Comparison of ENCODE assay signal across 17 cellular contexts in genomic region chr12:112433551-112433950, GRCh38. TPM values are rescaled to one million over a fixed set of nuclear protein-coding genes. Genes with fewer than 3 reads are reported as not detected.
DNase-seq lines count a peak whose midpoint lies in the region; ATAC-seq, FAIRE-seq and TF ChIP-seq lines count a peak whose summit lies in the region.
"Had no signal": no experiment of that assay in that cellular context is flagged by ENCODE, and none has a peak within 500 bp of the region (broad histone marks: within the 10 kb centered on the region; RNA-seq: fewer than 3 reads in every experiment).

No MANE protein-coding gene starts in this region.

- H3K4me1 Mint-ChIP-seq in T-helper 17 cell (peaks cover 31% of the 10 kb centered on the region), WTC11 (no peaks in the 10 kb centered on the region)

- H4K91ac ChIP-seq in H1 (replicated peaks; ENCODE audit: insufficient read length, low read length), result no peak overlapping the region

- no peak overlapping the region for H3K4me3 ChIP-seq in H1 (ENCODE audit: extremely low read depth in 1 of 4, insufficient read depth in 2 of 4, low read depth in 3 of 4, low read length in 4 of 4)

- H3K9me3 ChIP-seq in T-helper 17 cell (ENCODE audit: control insufficient read depth, low read length, poor library complexity, severe bottlenecking) (no peaks in the 10 kb centered on the region), H1 (ENCODE audit: insufficient read depth in 2 of 2, low read depth in 1 of 2, low read length in 1 of 2) (no peaks in the 10 kb centered on the region)

- no peak overlapping the region for H3K4me3 Mint-ChIP-seq in T-helper 17 cell
- no peak overlapping the region for H3K4me3 Mint-ChIP-seq in WTC11
- H3K4me3 Mint-ChIP-seq: CD4-positive, alpha-beta memory T cell had no signal

- H4K20me1 ChIP-seq in H1 (replicated peaks in 1 of 2; ENCODE audit: control insufficient read depth in 1 of 2, insufficient read depth in 2 of 2, low read length in 2 of 2), result peaks cover 2 to 5% of the 10 kb centered on the region in 2 experiments

- H2BK15ac ChIP-seq in H1 (ENCODE audit: low read length), result no peak overlapping the region

- no peaks in the 10 kb centered on the region for H3K23me2 ChIP-seq in H1 (ENCODE audit: low read depth, low read length)

- no peak overlapping the region for H2BK5ac ChIP-seq in H1 (ENCODE audit: low read depth, low read length)

- no peak overlapping the region for H2AFZ ChIP-seq in H1 (ENCODE audit: low read length)

- no peak overlapping the region for H3K27ac ChIP-seq in H1 (ENCODE audit: low read depth, low read length)

- H3K36me3 ChIP-seq in H1 (ENCODE audit: control insufficient read depth in 2 of 4, insufficient read depth in 4 of 4, low read length in 3 of 4), result no peaks in the 10 kb centered on the region

- H3K9me3 Mint-ChIP-seq in WTC11, result no peaks in the 10 kb centered on the region
- H3K9me3 Mint-ChIP-seq: CD4-positive, alpha-beta memory T cell had no signal

- no peak overlapping the region for H3K4me2 ChIP-seq in H1 (ENCODE audit: insufficient read depth in 1 of 2, low read depth in 2 of 2, low read length in 2 of 2)

- no peaks in the 10 kb centered on the region for H3K36me3 Mint-ChIP-seq in T-helper 17 cell (ENCODE audit: low read depth)
- H3K36me3 Mint-ChIP-seq in WTC11, result no peaks in the 10 kb centered on the region

- no peak for FAIRE-seq in H1 (lab: Jason Lieb, UNC)
- FAIRE-seq: GM18507 had no signal

- H3K4ac ChIP-seq in H1 (replicated peaks; ENCODE audit: insufficient read length, low read depth, low read length), result no peak overlapping the region

- no peak overlapping the region for H2BK12ac ChIP-seq in H1 (ENCODE audit: low read depth, low read length)

- no peak for ATAC-seq in T-helper 17 cell
- ATAC-seq in WTC11, result no peak
- ATAC-seq in GM19035 (IDR thresholded peaks at IDR 0.05; ENCODE audit: unreplicated experiment), result no peak

- H4K8ac ChIP-seq in H1 (ENCODE audit: extremely low read depth, insufficient read depth, low read length), result 0 out of 2 replicates have a peak overlapping the region, but pooled peaks have one; percentile 35

- no peaks in the 10 kb centered on the region; the same call in 1 of the 2 replicates for H3K79me1 ChIP-seq in H1 (ENCODE audit: low read depth, low read length)

- H3K27me3 ChIP-seq in H1 (replicated peaks in 1 of 4; ENCODE audit: control insufficient read depth in 3 of 4, extremely low read depth in 1 of 4, insufficient read depth in 3 of 4, low read length in 3 of 4), result no peaks in the 10 kb centered on the region

- H3K9ac ChIP-seq in H1 (replicated peaks in 1 of 4; ENCODE audit: extremely low read depth in 1 of 4, low read depth in 3 of 4, low read length in 3 of 4), result no peak overlapping the region

- no peak overlapping the region for H2BK20ac ChIP-seq in H1 (ENCODE audit: low read length)

- H3K23ac ChIP-seq in H1 (ENCODE audit: insufficient read length), result no peak overlapping the region

- TF ChIP-seq RAD21 in H1 (IDR thresholded peaks at IDR 0.05 in 1 of 2, conservative IDR thresholded peaks at IDR 0.05 in 1 of 2; ENCODE audit: low read depth in 2 of 2, low read length in 2 of 2), result no peak

- H3K27ac Mint-ChIP-seq in T-helper 17 cell (peak overlapping the region; percentile 72), WTC11 (no peak overlapping the region)

- no peak overlapping the region for H3K14ac ChIP-seq in H1 (ENCODE audit: insufficient read length)

- H4K5ac ChIP-seq in H1 (ENCODE audit: insufficient read length, low read depth, low read length), result no peak overlapping the region

- no peaks in the 10 kb centered on the region for H3K27me3 Mint-ChIP-seq in T-helper 17 cell
- no peaks in the 10 kb centered on the region for H3K27me3 Mint-ChIP-seq in WTC11 (ENCODE audit: low read depth)
- H3K27me3 Mint-ChIP-seq: CD4-positive, alpha-beta memory T cell had no signal

- POLR2A ChIA-PET in WTC11 (lab: Charles Lee), result no interaction called here
- POLR2A ChIA-PET in H1 (lab: Charles Lee; ENCODE audit: partially characterized antibody), result interaction anchor here (0.9 to 1.6 kb wide), 2 partner anchors 8 to 10 kb away, joined by 3 to 4 read pairs; no protein-coding TSS in a partner anchor

- H3K4me1 ChIP-seq in H1 (replicated peaks in 1 of 4; ENCODE audit: control insufficient read depth in 3 of 4, insufficient read depth in 4 of 4, low read length in 3 of 4), result no peaks in the 10 kb centered on the region

- no peak overlapping the region for H2AK5ac ChIP-seq in H1 (ENCODE audit: low read depth, low read length)

- no peak overlapping the region for H3K56ac ChIP-seq in H1 (replicated peaks; ENCODE audit: insufficient read length, low read depth, low read length)

- no peak overlapping the region for H2BK120ac ChIP-seq in H1 (replicated peaks; ENCODE audit: low read depth, low read length)

- 94% methylated on average over 2 of the region's 2 CpGs; no CpG with 5 or more reads in 1 of the 2 experiments for WGBS in H1 (ENCODE audit: extremely low coverage in 1 of 2, insufficient coverage in 1 of 2, insufficient read length in 1 of 2, insufficient replicate concordance in 2 of 2, low coverage in 1 of 2, low lambda C conversion rate in 2 of 2, missing lambda C conversion rate in 1 of 2), 2 experiments

- intact Hi-C loops in posterior cingulate gyrus (cut with DNase I), result no loop called here

- TF ChIP-seq CTCF in WTC11 (IDR thresholded peaks at IDR 0.05) (no peak), H1 (IDR thresholded peaks at IDR 0.05; ENCODE audit: control extremely low read depth in 1 of 3, insufficient read depth in 1 of 3, low read depth in 1 of 3, low read length in 3 of 3) (no peak)

- peaks cover 0 to 75% of the 10 kb centered on the region in 2 experiments; a peak in 3 of 4 replicates for H3K79me2 ChIP-seq in H1 (ENCODE audit: control insufficient read depth in 1 of 2, insufficient read depth in 2 of 2, low read length in 2 of 2)

- no peak for TF ChIP-seq EP300 in H1 (IDR thresholded peaks at IDR 0.05; ENCODE audit: borderline replicate concordance in 1 of 2, low read depth in 2 of 2, low read length in 2 of 2)

- H3K18ac ChIP-seq in H1 (ENCODE audit: extremely low read depth, low read length), result no peak overlapping the region

- no peak for TF ChIP-seq POLR2A in H1 (IDR thresholded peaks at IDR 0.05; ENCODE audit: control extremely low read depth in 1 of 2, low read depth in 2 of 2, low read length in 2 of 2)

- DNase-seq in T-helper 17 cell, result no peak
- no peak for DNase-seq in WTC11 (ENCODE audit: low spot score)
- no peak for DNase-seq in H1 (ENCODE audit: low read depth in 1 of 2, low spot score in 2 of 2)
- DNase-seq in HPDE6-E6E7 (ENCODE audit: extremely low spot score), result no peak
- DNase-seq in posterior cingulate gyrus, result no peak
- DNase-seq: C1 segment of cervical spinal cord; Calu3; CD4-positive, alpha-beta memory T cell; COR-L47; DMS53; DMS79 treated with DMSO at 0.1 percent for 48 hours; GF-D8; GOT3; H7; HCEC 1CT had no signal

- CTCF ChIA-PET in WTC11 (lab: Charles Lee) (no interaction called here), H1 (lab: Charles Lee; ENCODE audit: partially characterized antibody) (no interaction called here)

TF ChIP-seq in WTC11, 78 proteins besides CTCF, POLR2A, EP300 and RAD21 (continues in another document):
- peak; percentile 55; the same call in 1 of the 2 replicates for TF ChIP-seq ZNF121 (CRISPR knock-in tag; IDR thresholded peaks at IDR 0.05)

TF ChIP-seq in H1, 55 proteins besides CTCF, POLR2A, EP300 and RAD21:
- TF ChIP-seq KDM1A (IDR thresholded peaks at IDR 0.05; ENCODE audit: borderline replicate concordance, low read length) (no peak), SUZ12 (IDR thresholded peaks at IDR 0.05; ENCODE audit: low read length) (no peak), TAF1 (IDR thresholded peaks at IDR 0.05; ENCODE audit: low read depth, low read length) (no peak), HDAC6 (IDR thresholded peaks at IDR 0.05; ENCODE audit: low read depth, low read length) (no peak)

RNA-seq across cellular contexts. Expression of gene PTPN11, which starts 14.8 kb away (rescaled TPM):
- total RNA-seq in T-helper 17 cell (10 to 100 TPM; 53.5 to 53.7 TPM), WTC11 (2021) (112 TPM in 3 replicates)
- total RNA-seq in H1 (2021; fragmentation: NEBNext Ultra II Directional; extraction: Animal tissue kit (Norgen Biotek cat#: 25700)), result 130 and 133 TPM in 2 replicates
- 28.3 and 32.8 TPM in 2 replicates for polyA plus RNA-seq in H1 (2011; rRNA removed)
- 41.0 TPM for polyA plus RNA-seq in H1 (2011; cell fraction: cytosol; rRNA removed)
- 28.8 TPM for polyA plus RNA-seq in H1 (2011; cell fraction: nucleus; rRNA removed)
- polyA plus RNA-seq in H1 (2012, experiment 1 of 2), result 34.2 to 70.5 TPM (median 47.4 TPM) in 4 replicates
- 3.0 TPM for polyA plus RNA-seq in H1 (2012, experiment 2 of 2)
- 51.1 TPM for polyA plus RNA-seq in H1 (2013, experiment 1 of 2)
- polyA plus RNA-seq in H1 (2013, experiment 2 of 2), result 54.5 TPM
- polyA minus RNA-seq in H1 (2011; rRNA and poly(A)+ RNA removed), result 61.5 and 63.9 TPM in 2 replicates
- 39.6 TPM for polyA minus RNA-seq in H1 (2011; cell fraction: cytosol; rRNA and poly(A)+ RNA removed)
- polyA minus RNA-seq in H1 (2011; cell fraction: nucleus; rRNA and poly(A)+ RNA removed), result 39.2 TPM

RNA-seq across cellular contexts. Expression of gene RPL6, which starts 24.1 kb away (rescaled TPM):
- 1,000 to 10,000 TPM; 1,682 to 1,686 TPM for total RNA-seq in T-helper 17 cell
- 1,730 to 1,803 TPM (median 1,794 TPM) in 3 replicates for total RNA-seq in WTC11 (2021)
- 1,643 and 1,666 TPM in 2 replicates for total RNA-seq in H1 (2021; fragmentation: NEBNext Ultra II Directional; extraction: Animal tissue kit (Norgen Biotek cat#: 25700))
- 685 and 1,073 TPM in 2 replicates for polyA plus RNA-seq in H1 (2011; rRNA removed)
- 1,571 TPM for polyA plus RNA-seq in H1 (2011; cell fraction: cytosol; rRNA removed)
- polyA plus RNA-seq in H1 (2011; cell fraction: nucleus; rRNA removed), result 2,461 TPM
- 1,852 to 2,341 TPM (median 2,040 TPM) in 4 replicates for polyA plus RNA-seq in H1 (2012, experiment 1 of 2)
- polyA plus RNA-seq in H1 (2012, experiment 2 of 2), result 422 TPM
- polyA plus RNA-seq in H1 (2013, experiment 1 of 2), result 3,246 TPM
- polyA plus RNA-seq in H1 (2013, experiment 2 of 2), result 2,872 TPM
- 540 and 573 TPM in 2 replicates for polyA minus RNA-seq in H1 (2011; rRNA and poly(A)+ RNA removed)
- 337 TPM for polyA minus RNA-seq in H1 (2011; cell fraction: cytosol; rRNA and poly(A)+ RNA removed)
- 1,303 TPM for polyA minus RNA-seq in H1 (2011; cell fraction: nucleus; rRNA and poly(A)+ RNA removed)

RNA-seq across cellular contexts. Expression of gene HECTD4, which starts 51.3 kb away (rescaled TPM):
- total RNA-seq in T-helper 17 cell (10 to 100 TPM; 54.3 to 60.9 TPM), WTC11 (2021) (26.5 to 32.2 TPM (median 31.7 TPM) in 3 replicates)
- 28.7 and 33.7 TPM in 2 replicates for total RNA-seq in H1 (2021; fragmentation: NEBNext Ultra II Directional; extraction: Animal tissue kit (Norgen Biotek cat#: 25700))
- polyA plus RNA-seq in H1 (2011; rRNA removed), result 6.5 and 10.3 TPM in 2 replicates
- 6.7 TPM for polyA plus RNA-seq in H1 (2011; cell fraction: cytosol; rRNA removed)
- polyA plus RNA-seq in H1 (2011; cell fraction: nucleus; rRNA removed), result 34.6 TPM
- polyA plus RNA-seq in H1 (2012, experiment 1 of 2), result 14.8 to 20.9 TPM (median 16.0 TPM) in 4 replicates
- polyA plus RNA-seq in H1 (2012, experiment 2 of 2), result 2.6 TPM
- polyA plus RNA-seq in H1 (2013, experiment 1 of 2), result 7.9 TPM
- polyA plus RNA-seq in H1 (2013, experiment 2 of 2), result 6.5 TPM
- 35.2 and 40.0 TPM in 2 replicates for polyA minus RNA-seq in H1 (2011; rRNA and poly(A)+ RNA removed)
- 20.3 TPM for polyA minus RNA-seq in H1 (2011; cell fraction: cytosol; rRNA and poly(A)+ RNA removed)
- polyA minus RNA-seq in H1 (2011; cell fraction: nucleus; rRNA and poly(A)+ RNA removed), result 64.2 TPM
